ENCODE assay signal across 8 cellular contexts in the genomic region with DNA sequence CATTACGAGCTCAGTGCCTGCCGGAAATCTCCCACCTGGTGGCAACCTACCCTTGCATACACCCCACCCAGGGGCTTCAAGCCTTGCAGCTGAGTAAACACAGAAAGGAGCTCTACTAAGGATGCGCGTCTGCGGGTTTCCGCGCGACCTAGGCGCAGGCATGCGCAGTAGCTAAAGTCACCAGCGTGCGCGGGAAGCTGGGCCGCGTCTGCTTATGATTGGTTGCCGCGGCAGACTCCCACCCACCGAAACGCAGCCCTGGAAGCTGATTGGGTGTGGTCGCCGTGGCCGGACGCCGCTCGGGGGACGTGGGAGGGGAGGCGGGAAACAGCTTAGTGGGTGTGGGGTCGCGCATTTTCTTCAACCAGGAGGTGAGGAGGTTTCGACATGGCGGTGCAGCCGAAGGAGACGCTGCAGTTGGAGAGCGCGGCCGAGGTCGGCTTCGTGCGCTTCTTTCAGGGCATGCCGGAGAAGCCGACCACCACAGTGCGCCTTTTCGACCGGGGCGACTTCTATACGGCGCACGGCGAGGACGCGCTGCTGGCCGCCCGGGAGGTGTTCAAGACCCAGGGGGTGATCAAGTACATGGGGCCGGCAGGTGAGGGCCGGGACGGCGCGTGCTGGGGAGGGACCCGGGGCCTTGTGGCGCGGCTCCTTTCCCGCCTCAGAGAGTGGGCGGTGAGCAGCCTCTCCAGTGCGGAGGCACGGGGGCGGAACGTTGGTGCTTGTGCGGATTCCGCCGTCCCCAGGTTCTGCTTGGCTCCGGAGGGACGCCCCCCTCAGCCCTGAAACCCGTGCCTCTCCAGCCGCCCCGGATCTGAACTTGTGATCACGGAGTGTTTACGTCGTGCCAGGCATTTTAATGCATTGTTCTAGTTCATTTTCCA. TPM values are rescaled to one million over a fixed set of nuclear protein-coding genes. Genes with fewer than 3 reads are reported as not detected.
DNase-seq lines count a peak whose midpoint lies in the region; ATAC-seq and TF ChIP-seq lines count a peak whose summit lies in the region.

A gene (plus strand): TSS at position 352 of the 887 bp plus-strand sequence. CDS start 36 bp downstream, at position 388.

- DNase-seq in AG09309 (ENCODE audit: low read depth) (peak; percentile 51), NCI-H345 treated with DMSO at 0.1 percent for 48 hours (lab: John Stamatoyannopoulos, UW; ENCODE audit: unreplicated experiment) (peak; percentile 99), activated B cell treated with CpG ODN at 0.5 μM for 24 hours (peak; percentile 83), caudate nucleus (lab: John Stamatoyannopoulos, UW) (peak; percentile 43 to 96 (median 90)), immature natural killer cell (peak; percentile 92), smooth muscle cell of the brain vasculature (ENCODE audit: low read depth, low spot score) (peak; percentile 85)

- H3K4me3 ChIP-seq in AG09309 (ENCODE audit: control insufficient read depth, low read depth, low read length), result peak within 1 kb of the TSS; percentile 84

- H3K36me3 Mint-ChIP-seq in activated B cell treated with CpG ODN at 0.5 μM for 24 hours (ENCODE audit: low read depth) (peaks cover 22% of the 10 kb centered on the region), immature natural killer cell (peaks cover 0 to 13% (median 4%) of the 10 kb centered on the region in 3 donors)

- POLR2A ChIA-PET in activated B cell treated with CpG ODN at 0.5 μM for 24 hours (lab: Charles Lee), result interaction anchor here (0.5 to 1.4 kb wide), 9 partner anchors 11 to 1100 kb away, joined by 3 to 8 read pairs (median 3); a partner anchor contains a TSS

- ATAC-seq in GM19025 (IDR thresholded peaks at IDR 0.05; ENCODE audit: low read depth, unreplicated experiment) (peak; percentile 94), HG03280 (IDR thresholded peaks at IDR 0.05; ENCODE audit: unreplicated experiment) (peak; percentile 96), activated B cell treated with CpG ODN at 0.5 μM for 24 hours (ENCODE audit: low read depth) (peak; percentile 97)

- peak within 1 kb of the TSS; percentile 73 for H3K27ac ChIP-seq in caudate nucleus (ENCODE audit: low read depth, low read length)

- CTCF ChIA-PET in activated B cell treated with CpG ODN at 0.5 μM for 24 hours (lab: Charles Lee), result interaction anchor here (1.1 to 1.7 kb wide), 5 partner anchors 15 to 364 kb away, joined by 4 to 6 read pairs (median 5); no protein-coding TSS in a partner anchor

- H3K4me1 Mint-ChIP-seq in activated B cell treated with CpG ODN at 0.5 μM for 24 hours, result peaks cover 26% of the 10 kb centered on the region
- peaks cover 28 to 39% of the 10 kb centered on the region in 2 donors for H3K4me1 Mint-ChIP-seq in immature natural killer cell

- H3K27ac Mint-ChIP-seq in activated B cell treated with CpG ODN at 0.5 μM for 24 hours, result peak within 1 kb of the TSS; percentile 90
- H3K27ac Mint-ChIP-seq in immature natural killer cell, result peak within 1 kb of the TSS; percentile 85 to 96 (median 92)

- peak within 1 kb of the TSS; percentile 95 for H3K4me3 Mint-ChIP-seq in activated B cell treated with CpG ODN at 0.5 μM for 24 hours
- peak within 1 kb of the TSS; percentile 86 to 99 (median 97) for H3K4me3 Mint-ChIP-seq in immature natural killer cell

- H3K27me3 Mint-ChIP-seq in activated B cell treated with CpG ODN at 0.5 μM for 24 hours, result no peaks in the 10 kb centered on the region
- peaks cover 7 to 11% (median 10%) of the 10 kb centered on the region in 3 donors for H3K27me3 Mint-ChIP-seq in immature natural killer cell (ENCODE audit: low read depth in 3 of 3)

- TF ChIP-seq CTCF in AG09309 (IDR thresholded peaks at IDR 0.05; ENCODE audit: control insufficient read depth, insufficient read depth, low read depth, low read length, missing control alignments) (no peak), activated B cell treated with CpG ODN at 0.5 μM for 24 hours (IDR thresholded peaks at IDR 0.05) (no peak)

- intact Hi-C loops in activated B cell treated with CpG ODN at 0.5 μM for 24 hours (cut with micrococcal nuclease), result loop anchor here (2.0 kb wide), 1 partner anchor 504 kb away; a partner anchor contains a TSS

- no peaks in the 10 kb centered on the region for H3K9me3 Mint-ChIP-seq in activated B cell treated with CpG ODN at 0.5 μM for 24 hours
- no peaks in the 10 kb centered on the region for H3K9me3 Mint-ChIP-seq in immature natural killer cell

RNA-seq across cellular contexts. Expression of the gene that starts here (rescaled TPM):
- total RNA-seq in activated B cell treated with CpG ODN at 0.5 μM for 24 hours, result 23.1 and 25.2 TPM in 2 replicates
- polyA plus RNA-seq in immature natural killer cell, result 10 to 100 TPM; 22.9 to 34.2 (median 27.5) TPM

Comparison
In these comparisons a context has a peak if more than half of its experiments do, and no peak if none do; other contexts are left out.
1. Peak in every context shown above with its lines: DNase-seq, ATAC-seq, H3K4me3 ChIP-seq and H3K27ac ChIP-seq.